8 cellular contexts compared by ENCODE assay signal in genomic region chr6:73520688-73521350, GRCh38. TPM values are rescaled to one million over a fixed set of nuclear protein-coding genes. Genes with fewer than 3 reads are reported as not detected.
DNase-seq lines count a peak whose midpoint lies in the region; ATAC-seq and TF ChIP-seq lines count a peak whose summit lies in the region.

Gene EEF1A1, minus strand, starts transcription at chr6:73521032. Its CDS starts 1,006 bp downstream, at chr6:73520026.

- peaks cover 60% of the 10 kb centered on the region for H3K36me3 Mint-ChIP-seq in activated naive CD8-positive, alpha-beta T cell treated with anti-CD3 and anti-CD28 coated beads, Interleukin-2, amount 50 U/mL, for 24 hours (ENCODE audit: low read depth)

- H3K4me2 ChIP-seq in parathyroid adenoma (ENCODE audit: low read length): peak within 1 kb of the TSS; percentile 99

- H3K4me3 ChIP-seq in parathyroid adenoma (ENCODE audit: low read depth, low read length) (peak within 1 kb of the TSS; percentile 100), tibial nerve (peak within 1 kb of the TSS; percentile 71 to 91 (median 82))

- 0% methylated on average over 52 to 53 of the region's 53 CpGs for WGBS in tibial nerve, 2 donors

- H3K9me3 ChIP-seq in parathyroid adenoma (ENCODE audit: control insufficient read depth, low read length) (no peaks in the 10 kb centered on the region), tibial nerve (no peaks in the 10 kb centered on the region)

- DNase-seq in NCI-H1417 (lab: John Stamatoyannopoulos, UW) (peak; percentile 98 to 99 (median 99)), SW480 (ENCODE audit: low spot score) (peak; percentile 98), Right ventricle myocardium superior (peak; percentile 99), tibial nerve (ENCODE audit: low spot score in 2 of 2) (peak; percentile 99)
- peak; percentile 99 for DNase-seq in activated naive CD8-positive, alpha-beta T cell treated with anti-CD3 and anti-CD28 coated beads, Interleukin-2, amount 50 U/mL, for 24 hours

- H3K36me3 ChIP-seq in parathyroid adenoma (ENCODE audit: control insufficient read depth, insufficient read depth, low read length): no peaks in the 10 kb centered on the region
- peaks cover 2 to 34% (median 11%) of the 10 kb centered on the region in 3 donors for H3K36me3 ChIP-seq in tibial nerve

- H3K9ac ChIP-seq in parathyroid adenoma: peak within 1 kb of the TSS; percentile 97

- intact Hi-C loops in Right ventricle myocardium superior (cut with DNase I): loop anchor here (10.0 kb wide), 1 partner anchor 64 kb away; no protein-coding TSS in a partner anchor

- ATAC-seq in HG02678 (IDR thresholded peaks at IDR 0.05; ENCODE audit: unreplicated experiment) (peak; percentile 62), Right ventricle myocardium superior (ENCODE audit: poor library complexity) (peak; percentile 91)
- ATAC-seq in activated naive CD8-positive, alpha-beta T cell treated with anti-CD3 and anti-CD28 coated beads, Interleukin-2, amount 50 U/mL, for 24 hours: peak; percentile 64

- peak; percentile 100 for TF ChIP-seq POLR2A in GM10847 (IDR thresholded peaks at IDR 0.05; ENCODE audit: extremely low read depth, insufficient read length)
- peak; percentile 99 to 100 for TF ChIP-seq POLR2A in tibial nerve (IDR thresholded peaks at IDR 0.05)

- H2AFZ ChIP-seq in parathyroid adenoma: peak within 1 kb of the TSS; percentile 99

- peaks cover 2% of the 10 kb centered on the region for H3K79me2 ChIP-seq in parathyroid adenoma

- H3K4me3 Mint-ChIP-seq in activated naive CD8-positive, alpha-beta T cell treated with anti-CD3 and anti-CD28 coated beads, Interleukin-2, amount 50 U/mL, for 24 hours: peak within 1 kb of the TSS; percentile 97

- no peaks in the 10 kb centered on the region for H3K9me3 Mint-ChIP-seq in activated naive CD8-positive, alpha-beta T cell treated with anti-CD3 and anti-CD28 coated beads, Interleukin-2, amount 50 U/mL, for 24 hours

- TF ChIP-seq CTCF in parathyroid adenoma (IDR thresholded peaks at IDR 0.05) (no peak), tibial nerve (IDR thresholded peaks at IDR 0.05) (peak in 2 of 5 experiments; percentile 6 to 25)

- no peaks in the 10 kb centered on the region for H3K27me3 ChIP-seq in parathyroid adenoma (ENCODE audit: control insufficient read depth, insufficient read depth, low read length)
- H3K27me3 ChIP-seq in tibial nerve: no peaks in the 10 kb centered on the region

- peaks cover 67% of the 10 kb centered on the region for H3K4me1 Mint-ChIP-seq in activated naive CD8-positive, alpha-beta T cell treated with anti-CD3 and anti-CD28 coated beads, Interleukin-2, amount 50 U/mL, for 24 hours

- TF ChIP-seq EP300 in tibial nerve (IDR thresholded peaks at IDR 0.05): peak; percentile 95 to 100

- peaks cover 9% of the 10 kb centered on the region for H3K27me3 Mint-ChIP-seq in activated naive CD8-positive, alpha-beta T cell treated with anti-CD3 and anti-CD28 coated beads, Interleukin-2, amount 50 U/mL, for 24 hours

- peak within 1 kb of the TSS; percentile 100 for H3K27ac Mint-ChIP-seq in activated naive CD8-positive, alpha-beta T cell treated with anti-CD3 and anti-CD28 coated beads, Interleukin-2, amount 50 U/mL, for 24 hours

- H3K4me1 ChIP-seq in parathyroid adenoma: peaks cover 20% of the 10 kb centered on the region
- H3K4me1 ChIP-seq in tibial nerve: peaks cover 2 to 57% (median 31%) of the 10 kb centered on the region in 4 donors

- peak within 1 kb of the TSS; percentile 97 for H3K27ac ChIP-seq in parathyroid adenoma
- H3K27ac ChIP-seq in tibial nerve: peak within 1 kb of the TSS; percentile 100

RNA-seq across cellular contexts. Expression of gene EEF1A1, which starts in this region (rescaled TPM):
- 1,362 TPM for total RNA-seq in Right ventricle myocardium superior
- 1,000 to 10,000 TPM; 7,087 to 8,344 (median 7,781) TPM for total RNA-seq in tibial nerve

Comparison
In these comparisons a context has a peak if more than half of its experiments do, and no peak if none do; other contexts are left out.
1. Peak in every context shown above with its lines: DNase-seq, ATAC-seq, H3K4me3 ChIP-seq and H3K27ac ChIP-seq.